ENCODE assay signal across 19 cellular contexts in genomic region chr16:87583453-87584131, GRCh38. TPM values are rescaled to one million over a fixed set of nuclear protein-coding genes. Genes with fewer than 3 reads are reported as not detected.
A peak's percentile ranks its signal among the peaks of the same experiment; 100 is the strongest.
DNase-seq lines count a peak whose midpoint lies in the region; ATAC-seq, FAIRE-seq and TF ChIP-seq lines count a peak whose summit lies in the region.
"Had no signal": no experiment of that assay in that cellular context is flagged by ENCODE, and none has a peak within 500 bp of the region (broad histone marks: within the 10 kb centered on the region; RNA-seq: fewer than 3 reads in every experiment).

No MANE protein-coding gene starts in this region.

- no peaks in the 10 kb centered on the region for H3K79me2 ChIP-seq in SK-N-SH (ENCODE audit: insufficient read depth)
- no peaks in the 10 kb centered on the region for H3K79me2 ChIP-seq in K562 (ENCODE audit: control insufficient read depth, insufficient read depth, low read length)

- no peaks in the 10 kb centered on the region for H3K9me2 ChIP-seq in SK-N-SH

- POLR2A ChIA-PET in SK-N-SH (lab: Yijun Ruan, JAX) = no interaction called here
- POLR2A ChIA-PET in K562 (lab: Yijun Ruan, JAX) = interaction anchor here (0.6 kb wide), 1 partner anchor 18 kb away, joined by 6 read pairs; no protein-coding TSS in a partner anchor

- H3K9me1 ChIP-seq in K562 (ENCODE audit: control insufficient read depth, insufficient read depth, low read length) = peaks cover 3% of the 10 kb centered on the region

- DNase-seq in SK-N-SH (no peak), K562 (ENCODE audit: extremely low read depth in 1 of 4, low spot score in 3 of 4) (no peak), fibroblast of the aortic adventitia (ENCODE audit: low read depth) (peak; percentile 71), urothelium cell line (ENCODE audit: low spot score) (no peak), stomach (no peak), COLO829 (ENCODE audit: low spot score) (no peak)
- DNase-seq in activated naive CD4-positive, alpha-beta T cell treated with anti-CD3 and anti-CD28 coated beads, Interleukin-2, amount 50 U/mL, for 16 hours = no peak
- DNase-seq: activated B cell treated with CpG ODN at 0.5 μM for 24 hours; CD4-positive, alpha-beta T cell; DMS79 treated with DMSO at 0.1 percent for 48 hours; effector CD8-positive, alpha-beta T cell; naive B cell; NCI-H187 treated with DMSO at 0.1 percent for 48 hours; Peyer's patch; T-cell had no signal

- no peaks in the 10 kb centered on the region for H3K9me3 ChIP-seq in SK-N-SH
- no peaks in the 10 kb centered on the region for H3K9me3 ChIP-seq in K562 (replicated peaks; ENCODE audit: control insufficient read depth, insufficient read depth, low read depth, low read length)
- no peaks in the 10 kb centered on the region for H3K9me3 ChIP-seq in stomach
- H3K9me3 ChIP-seq: Peyer's patch, suprapubic skin had no signal

- no TSS peak for BruUV-seq in K562 (replicated peaks; lab: Mats Ljungman, UMichigan)

- in situ Hi-C loops in K562 (cut with MboI) = no loop called here

- TF ChIP-seq EP300 in SK-N-SH (IDR thresholded peaks at IDR 0.05; ENCODE audit: borderline replicate concordance in 1 of 2, low read depth in 1 of 2, low read length in 1 of 2) = no peak
- no peak for TF ChIP-seq EP300 in K562 (IDR thresholded peaks at IDR 0.05; ENCODE audit: low read length)
- TF ChIP-seq EP300 in stomach (IDR thresholded peaks at IDR 0.05) = no peak

- peaks cover 14 to 19% of the 10 kb centered on the region in 2 experiments; a peak in 3 of 4 replicates for H3K4me1 ChIP-seq in SK-N-SH (ENCODE audit: control insufficient read depth in 1 of 2, insufficient read depth in 2 of 2, low read depth in 1 of 2, low read length in 1 of 2)
- H3K4me1 ChIP-seq in K562 (replicated peaks in 1 of 2; ENCODE audit: control insufficient read depth in 2 of 2, insufficient read depth in 2 of 2, low read length in 2 of 2) = peaks cover 18 to 25% of the 10 kb centered on the region in 2 experiments; a peak in 4 of 5 replicates
- H3K4me1 ChIP-seq in stomach = peaks cover 0 to 33% (median 17%) of the 10 kb centered on the region in 4 donors

- no peak for TF ChIP-seq RAD21 in SK-N-SH (IDR thresholded peaks at IDR 0.05; ENCODE audit: low read length)
- no peak for TF ChIP-seq RAD21 in K562 (CRISPR knock-in tag; conservative IDR thresholded peaks at IDR 0.05 in 1 of 2, IDR thresholded peaks at IDR 0.05 in 1 of 2)

- CTCF ChIA-PET in SK-N-SH (lab: Yijun Ruan, JAX) = interaction anchor here (1.1 to 11.7 kb wide), 6 partner anchors 12 to 186 kb away, joined by 3 to 229 read pairs (median 8); no protein-coding TSS in a partner anchor
- CTCF ChIA-PET in K562 (lab: Yijun Ruan, JAX; ENCODE audit: low intra/inter-chr PET ratio) = interaction anchor here (0.6 kb wide), 1 partner anchor 233 kb away, joined by 3 read pairs; no protein-coding TSS in a partner anchor

- intact Hi-C loops in K562 (cut with micrococcal nuclease) = no loop called here
- intact Hi-C loops in stomach (cut with DNase I; ENCODE audit: low total_unique reads) = no loop called here

- peaks cover 24% of the 10 kb centered on the region for H3F3A ChIP-seq in SK-N-SH (replicated peaks; ENCODE audit: insufficient read depth)

- ATAC-seq in SK-N-SH treated with all-trans-retinoic acid at 6 μM for 48 hours = no peak
- ATAC-seq in K562 = no peak
- ATAC-seq: T-cell had no signal

- no peak overlapping the region for H3K9ac ChIP-seq in SK-N-SH
- H3K9ac ChIP-seq in K562 (ENCODE audit: insufficient read depth in 1 of 2, low read depth in 2 of 2, low read length in 2 of 2) = no peak overlapping the region

- no peaks in the 10 kb centered on the region for H4K20me1 ChIP-seq in SK-N-SH (ENCODE audit: insufficient read depth)
- H4K20me1 ChIP-seq in K562 (replicated peaks; ENCODE audit: control insufficient read depth, insufficient read depth, low read length) = no peaks in the 10 kb centered on the region

- H3K4me3 ChIP-seq in SK-N-SH (ENCODE audit: low read depth in 2 of 2, low read length in 1 of 2) (no peak overlapping the region), K562 (no peak overlapping the region), fibroblast of the aortic adventitia (ENCODE audit: low read depth, low read length) (no peak overlapping the region), stomach (no peak overlapping the region)
- H3K4me3 ChIP-seq: lung, Peyer's patch had no signal

- H3K36me3 ChIP-seq in SK-N-SH (replicated peaks in 1 of 2; ENCODE audit: control insufficient read depth in 1 of 2, insufficient read depth in 2 of 2, low read length in 1 of 2) (no peaks in the 10 kb centered on the region), K562 (ENCODE audit: control insufficient read depth, insufficient read depth, low read length) (no peaks in the 10 kb centered on the region), stomach (no peaks in the 10 kb centered on the region)
- H3K36me3 ChIP-seq: Peyer's patch, suprapubic skin had no signal

- H2AFZ ChIP-seq in SK-N-SH (ENCODE audit: low read depth) = no peak overlapping the region
- no peak overlapping the region for H2AFZ ChIP-seq in K562 (ENCODE audit: low read depth, low read length)

- TF ChIP-seq POLR2A in K562 (conservative IDR thresholded peaks at IDR 0.05) = no peak
- TF ChIP-seq POLR2A in stomach (IDR thresholded peaks at IDR 0.05) = no peak

- 88% methylated on average over 16 of the region's 23 CpGs for WGBS in SK-N-SH (ENCODE audit: low lambda C conversion rate)
- 19% methylated on average over 22 of the region's 23 CpGs for WGBS in K562 (ENCODE audit: insufficient coverage, low coverage, missing lambda C conversion rate)
- WGBS in stomach, 5 donors = 60 to 67% (median 66%) methylated on average over 19 to 23 of the region's 23 CpGs

- H3K4me2 ChIP-seq in SK-N-SH (0 out of 2 replicates have a peak overlapping the region, but pooled peaks have one; percentile 24), K562 (ENCODE audit: insufficient read depth, low read length) (no peak overlapping the region)

- TF ChIP-seq CTCF in SK-N-SH (IDR thresholded peaks at IDR 0.05) = no peak
- no peak for TF ChIP-seq CTCF in K562 (IDR thresholded peaks at IDR 0.05 in 2 of 3, conservative IDR thresholded peaks at IDR 0.05 in 1 of 3; ENCODE audit: insufficient read depth in 2 of 3, low read depth in 1 of 3, low read length in 3 of 3)
- TF ChIP-seq CTCF in fibroblast of the aortic adventitia (IDR thresholded peaks at IDR 0.05; ENCODE audit: insufficient read depth, low read length) = no peak
- no peak for TF ChIP-seq CTCF in stomach (IDR thresholded peaks at IDR 0.05)

- FAIRE-seq in K562 (lab: Jason Lieb, UNC) (no peak), urothelium cell line (lab: Jason Lieb, UNC) (peak; percentile 35)

- H3K27ac ChIP-seq in SK-N-SH (ENCODE audit: low read depth in 2 of 2, low read length in 1 of 2) (peak overlapping the region in 1 of 2 experiments; percentile 99; a peak in 2 of 4 replicates), K562 (ENCODE audit: extremely low read depth, low read depth, low read length) (no peak overlapping the region), stomach (peak overlapping the region in 1 of 5 donors; percentile 75)
- H3K27ac ChIP-seq: 22Rv1 had no signal

- H3K27me3 ChIP-seq in SK-N-SH (ENCODE audit: insufficient read depth) (no peaks in the 10 kb centered on the region), K562 (ENCODE audit: control insufficient read depth in 2 of 2, insufficient read depth in 2 of 2, low read length in 2 of 2) (peaks cover 34 to 65% of the 10 kb centered on the region in 2 experiments), stomach (peaks cover 0 to 63% (median 20%) of the 10 kb centered on the region in 3 donors)
- H3K27me3 ChIP-seq: Peyer's patch had no signal

TF ChIP-seq in SK-N-SH, 30 proteins besides CTCF, POLR2A, EP300 and RAD21 (continues in another document):
- no peak for TF ChIP-seq YY1 (IDR thresholded peaks at IDR 0.05; ENCODE audit: low read depth)

TF ChIP-seq in SK-N-SH treated with all-trans-retinoic acid at 6 μM for 48 hours, 23 proteins besides CTCF, POLR2A, EP300 and RAD21 (continues in another document):
- no peak for TF ChIP-seq ZNF8 (CRISPR knock-in tag; IDR thresholded peaks at IDR 0.05)

TF ChIP-seq in K562, 482 proteins besides CTCF, POLR2A, EP300 and RAD21 (continues in another document):
- no peak for TF ChIP-seq RUNX1 (IDR thresholded peaks at IDR 0.05; ENCODE audit: low read depth)
- TF ChIP-seq, protein P1, sequence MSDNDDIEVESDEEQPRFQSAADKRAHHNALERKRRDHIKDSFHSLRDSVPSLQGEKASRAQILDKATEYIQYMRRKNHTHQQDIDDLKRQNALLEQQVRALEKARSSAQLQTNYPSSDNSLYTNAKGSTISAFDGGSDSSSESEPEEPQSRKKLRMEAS (CRISPR knock-in tag; IDR thresholded peaks at IDR 0.05) = peak; percentile 28; the same call in 1 of the 2 replicates
- TF ChIP-seq ZNF316 (IDR thresholded peaks at IDR 0.05) = 0 out of 2 replicates have a peak, but pooled peaks have one; percentile 16

RNA-seq across cellular contexts. Expression of gene JPH3, which starts 18.7 kb away (rescaled TPM):
- polyA plus RNA-seq in SK-N-SH (2012; rRNA removed) (0.25 and 0.26 TPM in 2 replicates), K562 (2011; rRNA removed) (0.04 TPM in 1 of 2 replicates, not detected in the other), K562 (2014; fragmentation: Illumina TruSeq; extraction: Trizol) (not detected in 2 replicates), K562 (2014; fragmentation: Nextera tagmentation; extraction: Ambion mirVana) (not detected), K562 (2014; rRNA removed) (0.01 TPM in 1 of 2 replicates, not detected in the other), stomach (1 to 10 TPM in 1 of 3 donors, under 1 TPM in 2; 0.31 to 1.3 (median 0.46) TPM)
- polyA plus RNA-seq in SK-N-SH (2012; cell fraction: cytosol; rRNA removed) = 0.19 and 0.66 TPM in 2 replicates
- polyA plus RNA-seq in SK-N-SH (2012; cell fraction: nucleus; rRNA removed) = 0.15 and 0.20 TPM in 2 replicates
- total RNA-seq in K562 (2011; cell fraction: chromatin; rRNA removed; ENCODE audit: low replicate concordance) = 0.07 TPM in 1 of 2 replicates, not detected in the other
- total RNA-seq in K562 (2011; cell fraction: nucleolus; rRNA removed) = 0.17 TPM in 1 of 2 replicates, not detected in the other
- not detected in 2 replicates for total RNA-seq in K562 (2011; cell fraction: nucleoplasm; rRNA removed)
- total RNA-seq in K562 (2014; rRNA removed) (not detected in 2 replicates), K562 (2014; rRNA removed; fragmentation: Illumina TruSeq; extraction: Trizol) (not detected in 2 replicates), K562 (2015; rRNA removed; fragmentation: Illumina TruSeq; extraction: Trizol) (not detected in 2 replicates), K562 (2021) (0.07 TPM in 1 of 2 replicates, not detected in the other), fibroblast of the aortic adventitia (ENCODE audit: low replicate concordance) (not detected in 2 replicates), stomach (1 to 10 TPM in 1 of 5 donors, under 1 TPM in 2, not detected in 2; 0.58 to 1.3 (median 0.73) TPM)
- 0.03 TPM in 1 of 2 replicates, not detected in the other for polyA plus RNA-seq in K562 (2011; cell fraction: cytosol; rRNA removed)
- not detected in 2 replicates for polyA plus RNA-seq in K562 (2011; cell fraction: nucleus; rRNA removed)
- 0.04 and 0.07 TPM in 2 replicates for polyA plus RNA-seq in K562 (2012)
- not detected in 2 replicates for polyA minus RNA-seq in K562 (2011; rRNA and poly(A)+ RNA removed)
- not detected in 2 replicates for polyA minus RNA-seq in K562 (2011; cell fraction: cytosol; rRNA and poly(A)+ RNA removed)
- polyA minus RNA-seq in K562 (2011; cell fraction: nucleus; rRNA and poly(A)+ RNA removed) = not detected in 2 replicates
- total RNA-seq: activated B cell treated with CpG ODN at 0.5 μM for 24 hours; CD4-positive, alpha-beta T cell; suprapubic skin; T-cell had no signal
